Comparison of ENCODE assay signal across 9 cellular contexts in genomic region chr1:181044449-181044966, GRCh38. TPM values are rescaled to one million over a fixed set of nuclear protein-coding genes. Genes with fewer than 3 reads are reported as not detected.
DNase-seq lines count a peak whose midpoint lies in the region; TF ChIP-seq lines count a peak whose summit lies in the region.
"Had no signal": no experiment of that assay in that cellular context is flagged by ENCODE, and none has a peak within 500 bp of the region (broad histone marks: within the 10 kb centered on the region; RNA-seq: fewer than 3 reads in every experiment).

No MANE protein-coding gene starts in this region.

- H3K9ac ChIP-seq in GM23248: no peak overlapping the region

- TF ChIP-seq CTCF in GM20000 (IDR thresholded peaks at IDR 0.05; ENCODE audit: extremely low read depth, missing control alignments) (no peak), tibial nerve (IDR thresholded peaks at IDR 0.05) (no peak)

- H3K9me3 ChIP-seq in tibial nerve: no peaks in the 10 kb centered on the region
- H3K9me3 ChIP-seq in GM23248 (ENCODE audit: low read depth): no peaks in the 10 kb centered on the region

- H2AFZ ChIP-seq in GM23248: no peak overlapping the region

- no peaks in the 10 kb centered on the region for H3K79me2 ChIP-seq in GM23248 (ENCODE audit: insufficient read depth)

- H3K36me3 ChIP-seq in tibial nerve (peaks cover 0 to 26% (median 0%) of the 10 kb centered on the region in 3 donors), GM23248 (ENCODE audit: low read depth) (no peaks in the 10 kb centered on the region)
- H3K36me3 ChIP-seq: cardiac muscle cell had no signal

- in situ Hi-C loops in GM23248 (cut with MboI): loop anchor here (10.0 kb wide), 1 partner anchor 100 kb away; no protein-coding TSS in a partner anchor

- H3K4me3 ChIP-seq in tibial nerve (no peak overlapping the region), GM23248 (no peak overlapping the region)
- H3K4me3 ChIP-seq: cardiac muscle cell had no signal

- no peak overlapping the region for H3K4me2 ChIP-seq in GM23248 (ENCODE audit: unreplicated experiment)

- H3K27ac ChIP-seq in tibial nerve: no peak overlapping the region
- H3K27ac ChIP-seq in GM23248: no peak overlapping the region
- H3K27ac ChIP-seq in caudate nucleus (ENCODE audit: low read depth, low read length): no peak overlapping the region
- H3K27ac ChIP-seq: cardiac muscle cell had no signal

- no peaks in the 10 kb centered on the region for H3K27me3 ChIP-seq in tibial nerve
- H3K27me3 ChIP-seq in GM23248 (replicated peaks; ENCODE audit: insufficient read depth): no peaks in the 10 kb centered on the region
- H3K27me3 ChIP-seq: cardiac muscle cell had no signal

- H3K4me1 ChIP-seq in tibial nerve: peaks cover 0 to 9% (median 3%) of the 10 kb centered on the region in 4 donors
- no peaks in the 10 kb centered on the region for H3K4me1 ChIP-seq in GM23248 (ENCODE audit: insufficient read depth)

- 83 to 86% methylated on average over 5 of the region's 5 CpGs for WGBS in tibial nerve, 2 donors
- 91 to 97% methylated on average over 5 of the region's 5 CpGs for WGBS in GM23248 (ENCODE audit: low coverage in 1 of 2, low lambda C conversion rate in 2 of 2, missing lambda C conversion rate in 2 of 2), 2 experiments

- TF ChIP-seq POLR2A in tibial nerve (IDR thresholded peaks at IDR 0.05): no peak

- H3F3A ChIP-seq in GM23248 (ENCODE audit: insufficient read depth): peaks cover 4% of the 10 kb centered on the region; the same call in 1 of the 2 replicates

- no peaks in the 10 kb centered on the region for H3K9me2 ChIP-seq in GM23248 (ENCODE audit: insufficient read depth)

- TF ChIP-seq EP300 in tibial nerve (IDR thresholded peaks at IDR 0.05): no peak

- H4K20me1 ChIP-seq in GM23248 (ENCODE audit: insufficient read depth): no peaks in the 10 kb centered on the region

- peak; percentile 66 for DNase-seq in DMS79 treated with DMSO at 0.1 percent for 48 hours (lab: John Stamatoyannopoulos, UW)
- peak; percentile 81 for DNase-seq in GM20000 (ENCODE audit: low spot score)
- DNase-seq in HK-2 (ENCODE audit: unreplicated experiment): peak; percentile 73
- peak; percentile 78 for DNase-seq in amniotic epithelial cell (ENCODE audit: low read depth)
- DNase-seq in stimulated activated CD4-positive, alpha-beta T cell treated with anti-CD3 and anti-CD28 coated beads, Interleukin-1b, Interleukin-23, amount 100 ng/mL, for 48 hours: peak; percentile 59
- DNase-seq in tibial nerve (ENCODE audit: low spot score in 2 of 2): no peak
- no peak for DNase-seq in GM23248
- DNase-seq in caudate nucleus (lab: John Stamatoyannopoulos, UW): no peak

RNA-seq across cellular contexts. Expression of gene MR1, which starts 10.7 kb away (rescaled TPM):
- 10 to 100 TPM in 3 of 4 donors, 1 to 10 TPM in 1; 9.2 to 26.2 (median 10.9) TPM for total RNA-seq in tibial nerve
- total RNA-seq in GM23248 (2014; rRNA removed; shearing (Covaris generic)): 25.2 and 28.6 TPM in 2 replicates
- 25.4 and 26.2 TPM in 2 replicates for polyA plus RNA-seq in GM23248 (2016; fragmentation: Nextera tagmentation; extraction: Ambion mirVana)
- polyA plus RNA-seq: cardiac muscle cell had no signal

RNA-seq across cellular contexts. Expression of gene STX6, which starts 21.8 kb away (rescaled TPM):
- 10 to 100 TPM; 30.0 to 43.7 (median 38.6) TPM for total RNA-seq in tibial nerve
- 28.6 and 31.1 TPM in 2 replicates for total RNA-seq in GM23248 (2014; rRNA removed; shearing (Covaris generic))
- 16.1 and 16.3 TPM in 2 replicates for polyA plus RNA-seq in GM23248 (2016; fragmentation: Nextera tagmentation; extraction: Ambion mirVana)

RNA-seq across cellular contexts. Expression of gene IER5, which starts 44.0 kb away (rescaled TPM):
- total RNA-seq in tibial nerve: 10 to 100 TPM in 3 of 4 donors, 1 to 10 TPM in 1; 8.1 to 16.3 (median 13.1) TPM
- 33.6 and 38.5 TPM in 2 replicates for total RNA-seq in GM23248 (2014; rRNA removed; shearing (Covaris generic))
- 8.1 and 10.8 TPM in 2 replicates for polyA plus RNA-seq in GM23248 (2016; fragmentation: Nextera tagmentation; extraction: Ambion mirVana)

Comparison
In these comparisons a context has a peak if more than half of its experiments do, and no peak if none do; other contexts are left out.
1. DNase-seq: peak in DMS79 treated with DMSO at 0.1 percent for 48 hours (single experiment), GM20000 (single experiment), HK-2 (single experiment), amniotic epithelial cell (single experiment) and stimulated activated CD4-positive, alpha-beta T cell treated with anti-CD3 and anti-CD28 coated beads, Interleukin-1b, Interleukin-23, amount 100 ng/mL, for 48 hours (single experiment); none in tibial nerve (0 of 2), GM23248 (single experiment) and caudate nucleus (0 of 61).